ENCODE assay signal across 17 cellular contexts in genomic region chr5:158236511-158237335, GRCh38.
"Had no signal": no experiment of that assay in that cellular context is flagged by ENCODE, and none has a peak within 500 bp of the region (broad histone marks: within the 10 kb centered on the region; RNA-seq: fewer than 3 reads in every experiment).

No MANE protein-coding gene starts in this region.

- H3K4me1 ChIP-seq: sigmoid colon, tibial artery had no signal

- H3K27ac ChIP-seq: left lung, sigmoid colon, spleen, tibial artery had no signal

- ATAC-seq: activated CD4-positive, alpha-beta T cell treated with anti-CD3 and anti-CD28 coated beads for 36 hours; activated T-cell treated with anti-CD3 and anti-CD28 coated beads, Interleukin-2, amount 50 U/mL, for 4 hours; left lung; naive thymus-derived CD4-positive, alpha-beta T cell; WTC11 had no signal

- H3K36me3 ChIP-seq: left lung, sigmoid colon, spleen, tibial artery had no signal

- H3K4me3 ChIP-seq: left lung, sigmoid colon, spleen, tibial artery had no signal

- H3K9me3 ChIP-seq: left lung, sigmoid colon, spleen, tibial artery had no signal

- DNase-seq: activated CD4-positive, alpha-beta T cell treated with anti-CD3 and anti-CD28 coated beads for 36 hours; activated CD4-positive, alpha-beta T cell treated with anti-CD3 and anti-CD28 coated beads, Interleukin-2, amount 50 U/mL, for 4 hours; activated CD8-positive, alpha-beta memory T cell treated with anti-CD3 and anti-CD28 coated beads, Interleukin-2, amount 50 U/mL, for 48 hours; activated naive CD4-positive, alpha-beta T cell; activated T-cell treated with anti-CD3 and anti-CD28 coated beads, Interleukin-2, amount 50 U/mL, for 4 hours; cortex of kidney; endodermal cell; foreskin fibroblast; left lung; naive thymus-derived CD4-positive, alpha-beta T cell; retina; sigmoid colon; spleen; stimulated activated CD4-positive, alpha-beta T cell treated with anti-CD3 and anti-CD28 coated beads, Interleukin-4, amount 100 ng/mL, for 1 hour; T-helper 1 cell; tibial artery had no signal

- H3K27me3 ChIP-seq: left lung, sigmoid colon, spleen, tibial artery had no signal
